ENCODE assay signal across 21 cellular contexts in genomic region chr6:35594503-35595186, GRCh38.
DNase-seq lines count a peak whose midpoint lies in the region; ATAC-seq and TF ChIP-seq lines count a peak whose summit lies in the region.
"Had no signal": no experiment of that assay in that cellular context is flagged by ENCODE, and none has a peak within 500 bp of the region (broad histone marks: within the 10 kb centered on the region; RNA-seq: fewer than 3 reads in every experiment).

No MANE protein-coding gene starts in this region.

- peak overlapping the region; percentile 67 for H3K27ac Mint-ChIP-seq in activated CD4-positive, alpha-beta T cell treated with anti-CD3 and anti-CD28 coated beads for 36 hours
- peak overlapping the region; percentile 47 to 91 (median 82) for H3K27ac Mint-ChIP-seq in CD4-positive, alpha-beta memory T cell
- H3K27ac Mint-ChIP-seq: activated T-helper 2 cell treated with anti-CD3 and anti-CD28 coated beads, Interferon-gamma antibody, Interleukin-2, Interleukin-4, amounts not matched to agents 10 μg/mL and 5 μg/mL and 100 μg/mL, durations not matched to agents 14 hours and 24 hours and 36 hours; natural killer cell had no signal

- CTCF ChIA-PET in activated CD4-positive, alpha-beta T cell treated with anti-CD3 and anti-CD28 coated beads for 36 hours (lab: Charles Lee), result interaction anchor here (0.7 to 2.4 kb wide), 12 partner anchors 9 to 144 kb away, joined by 3 to 14 read pairs (median 4); partner anchors contain the start of gene ARMC12
- CTCF ChIA-PET in CD4-positive, alpha-beta memory T cell (lab: Charles Lee; ENCODE audit: partially characterized antibody), result interaction anchor here (0.8 to 19.5 kb wide), 7 partner anchors 8 to 142 kb away, joined by 3 to 490 read pairs (median 5); partner anchors contain the start of gene ARMC12

- H3K4me1 ChIP-seq in CD4-positive, alpha-beta memory T cell (ENCODE audit: insufficient read depth, low read length), result peaks cover 98% of the 10 kb centered on the region
- H3K4me1 ChIP-seq in adipocyte (ENCODE audit: control insufficient read depth, insufficient read depth, low read length) (peaks cover 70% of the 10 kb centered on the region), psoas muscle (peaks cover 94% of the 10 kb centered on the region), right cardiac atrium (ENCODE audit: control insufficient read depth, insufficient read depth, low read length) (peaks cover 24% of the 10 kb centered on the region)

- H3K36me3 Mint-ChIP-seq in activated CD4-positive, alpha-beta T cell treated with anti-CD3 and anti-CD28 coated beads for 36 hours (ENCODE audit: low read depth), result peaks cover 69% of the 10 kb centered on the region
- H3K36me3 Mint-ChIP-seq in CD4-positive, alpha-beta memory T cell, result peaks cover 61 to 65% of the 10 kb centered on the region in 2 donors
- H3K36me3 Mint-ChIP-seq: natural killer cell had no signal

- no peaks in the 10 kb centered on the region for H3K9me3 Mint-ChIP-seq in activated CD4-positive, alpha-beta T cell treated with anti-CD3 and anti-CD28 coated beads for 36 hours (ENCODE audit: low read depth)
- H3K9me3 Mint-ChIP-seq in CD4-positive, alpha-beta memory T cell, result no peaks in the 10 kb centered on the region
- H3K9me3 Mint-ChIP-seq: activated T-helper 2 cell treated with anti-CD3 and anti-CD28 coated beads, Interferon-gamma antibody, Interleukin-2, Interleukin-4, amounts not matched to agents 10 μg/mL and 5 μg/mL and 100 μg/mL, durations not matched to agents 14 hours and 24 hours and 36 hours; natural killer cell had no signal

- no peak overlapping the region for H3K27ac ChIP-seq in CD4-positive, alpha-beta memory T cell (ENCODE audit: low read depth, low read length)
- H3K27ac ChIP-seq in psoas muscle (peak overlapping the region; percentile 95), right cardiac atrium (ENCODE audit: low read length) (no peak overlapping the region)
- H3K27ac ChIP-seq: ovary had no signal

- no peaks in the 10 kb centered on the region for H3K27me3 ChIP-seq in CD4-positive, alpha-beta memory T cell (ENCODE audit: insufficient read depth, low read length)
- no peaks in the 10 kb centered on the region for H3K27me3 ChIP-seq in adipocyte (replicated peaks; ENCODE audit: control insufficient read depth, insufficient read depth, low read length)
- no peaks in the 10 kb centered on the region for H3K27me3 ChIP-seq in psoas muscle (ENCODE audit: insufficient read depth in 3 of 3, low read length in 2 of 3)
- H3K27me3 ChIP-seq in right cardiac atrium (ENCODE audit: control insufficient read depth, insufficient read depth), result no peaks in the 10 kb centered on the region
- H3K27me3 ChIP-seq: ovary had no signal

- no peaks in the 10 kb centered on the region for H3K9me3 ChIP-seq in CD4-positive, alpha-beta memory T cell (ENCODE audit: control insufficient read depth in 1 of 2, low read length in 2 of 2)
- H3K9me3 ChIP-seq in adipocyte (ENCODE audit: control insufficient read depth, low read length), result no peaks in the 10 kb centered on the region
- no peaks in the 10 kb centered on the region for H3K9me3 ChIP-seq in psoas muscle
- H3K9me3 ChIP-seq in right cardiac atrium (ENCODE audit: control insufficient read depth, low read length), result no peaks in the 10 kb centered on the region
- H3K9me3 ChIP-seq: ovary had no signal

- peak overlapping the region; percentile 74 for H3K9ac ChIP-seq in adipocyte (ENCODE audit: low read length)

- H3K27me3 Mint-ChIP-seq in activated CD4-positive, alpha-beta T cell treated with anti-CD3 and anti-CD28 coated beads for 36 hours, result no peaks in the 10 kb centered on the region
- H3K27me3 Mint-ChIP-seq in CD4-positive, alpha-beta memory T cell, result no peaks in the 10 kb centered on the region

- no peak for TF ChIP-seq CTCF in psoas muscle (IDR thresholded peaks at IDR 0.05)

- ATAC-seq in activated CD4-positive, alpha-beta T cell treated with anti-CD3 and anti-CD28 coated beads for 36 hours, result no peak
- no peak for ATAC-seq in psoas muscle
- no peak for ATAC-seq in right cardiac atrium
- ATAC-seq in left colon, result no peak
- ATAC-seq: natural killer cell, sciatic nerve, SK-N-SH treated with all-trans-retinoic acid at 6 μM for 48 hours had no signal

- WGBS in psoas muscle, 3 donors, result 92 to 93% (median 92%) methylated on average over 6 of the region's 6 CpGs
- WGBS in right cardiac atrium, result 93% methylated on average over 6 of the region's 6 CpGs

- H3K4me3 Mint-ChIP-seq in activated CD4-positive, alpha-beta T cell treated with anti-CD3 and anti-CD28 coated beads for 36 hours, result no peak overlapping the region
- peak overlapping the region; percentile 17 to 80 (median 71) for H3K4me3 Mint-ChIP-seq in CD4-positive, alpha-beta memory T cell
- H3K4me3 Mint-ChIP-seq: natural killer cell had no signal

- peaks cover 84% of the 10 kb centered on the region for H3K4me1 Mint-ChIP-seq in activated CD4-positive, alpha-beta T cell treated with anti-CD3 and anti-CD28 coated beads for 36 hours
- H3K4me1 Mint-ChIP-seq in CD4-positive, alpha-beta memory T cell, result peaks cover 58 to 87% (median 76%) of the 10 kb centered on the region in 4 donors

- H3K36me3 ChIP-seq in CD4-positive, alpha-beta memory T cell (ENCODE audit: insufficient read depth, low read length), result peaks cover 32% of the 10 kb centered on the region
- H3K36me3 ChIP-seq in adipocyte (ENCODE audit: control insufficient read depth, insufficient read depth, low read length, severe bottlenecking) (peaks cover 73% of the 10 kb centered on the region), psoas muscle (ENCODE audit: insufficient read depth in 1 of 2, low read depth in 1 of 2) (peaks cover 5 to 51% of the 10 kb centered on the region in 2 donors)
- H3K36me3 ChIP-seq: ovary had no signal

- POLR2A ChIA-PET in activated CD4-positive, alpha-beta T cell treated with anti-CD3 and anti-CD28 coated beads for 36 hours (lab: Charles Lee), result no interaction called here
- POLR2A ChIA-PET in CD4-positive, alpha-beta memory T cell (lab: Charles Lee; ENCODE audit: partially characterized antibody), result interaction anchor here (0.6 to 12.1 kb wide), 12 partner anchors 8 to 297 kb away, joined by 3 to 268 read pairs (median 6); partner anchors contain the start of genes DEF6 and RPL10A

- H3K4me3 ChIP-seq in CD4-positive, alpha-beta memory T cell (ENCODE audit: low read length in 2 of 2), result peak overlapping the region in 1 of 2 donors; percentile 32
- H3K4me3 ChIP-seq in adipocyte (ENCODE audit: low read length), result no peak overlapping the region
- no peak overlapping the region for H3K4me3 ChIP-seq in psoas muscle
- no peak overlapping the region for H3K4me3 ChIP-seq in right cardiac atrium (ENCODE audit: low read length)
- H3K4me3 ChIP-seq: ovary had no signal

- intact Hi-C loops in activated CD4-positive, alpha-beta T cell treated with anti-CD3 and anti-CD28 coated beads for 36 hours (cut with DNase I, micrococcal nuclease), result no loop called here
- intact Hi-C loops in CD4-positive, alpha-beta memory T cell (cut with micrococcal nuclease), result loop anchor here (1.0 kb wide), 1 partner anchor 10 kb away; no protein-coding TSS in a partner anchor
- intact Hi-C loops in psoas muscle (cut with DNase I) (loop anchor here in 1 of 2 donors (10.0 kb wide), 1 partner anchor 70 kb away; no protein-coding TSS in a partner anchor), right cardiac atrium (cut with DNase I) (loop anchor here in 1 of 4 donors (10.0 kb wide), 1 partner anchor 90 kb away; the partner anchor contains the start of gene FKBP5), left colon (cut with DNase I, micrococcal nuclease) (no loop called here)

- no peak for DNase-seq in activated CD4-positive, alpha-beta T cell treated with anti-CD3 and anti-CD28 coated beads for 36 hours
- DNase-seq in activated CD4-positive, alpha-beta T cell treated with anti-CD3 and anti-CD28 coated beads for 48 hours, result no peak
- peak in 4 of 5 donors; percentile 32 to 50 (median 34) for DNase-seq in CD4-positive, alpha-beta memory T cell
- DNase-seq in adipocyte (ENCODE audit: low read depth) (no peak), psoas muscle (no peak), right cardiac atrium (no peak), NCI-H2081 (lab: John Stamatoyannopoulos, UW) (no peak), left colon (no peak)
- DNase-seq: 8988T, aorta, cerebellar nuclear complex, glutamatergic neuron, mesendoderm, natural killer cell, NCI-H1694, NCI-H69, ovary, trophoblast cell had no signal

Comparison
In these comparisons a context has a peak if more than half of its experiments do, and no peak if none do; other contexts are left out.
1. DNase-seq: peak in CD4-positive, alpha-beta memory T cell (4 of 5); none in activated CD4-positive, alpha-beta T cell treated with anti-CD3 and anti-CD28 coated beads for 36 hours (single experiment), activated CD4-positive, alpha-beta T cell treated with anti-CD3 and anti-CD28 coated beads for 48 hours (single experiment), adipocyte (single experiment), psoas muscle (0 of 2), right cardiac atrium (0 of 3), NCI-H2081 (0 of 2) and left colon (0 of 2).